9 cellular contexts compared by ENCODE assay signal in the genomic region with DNA sequence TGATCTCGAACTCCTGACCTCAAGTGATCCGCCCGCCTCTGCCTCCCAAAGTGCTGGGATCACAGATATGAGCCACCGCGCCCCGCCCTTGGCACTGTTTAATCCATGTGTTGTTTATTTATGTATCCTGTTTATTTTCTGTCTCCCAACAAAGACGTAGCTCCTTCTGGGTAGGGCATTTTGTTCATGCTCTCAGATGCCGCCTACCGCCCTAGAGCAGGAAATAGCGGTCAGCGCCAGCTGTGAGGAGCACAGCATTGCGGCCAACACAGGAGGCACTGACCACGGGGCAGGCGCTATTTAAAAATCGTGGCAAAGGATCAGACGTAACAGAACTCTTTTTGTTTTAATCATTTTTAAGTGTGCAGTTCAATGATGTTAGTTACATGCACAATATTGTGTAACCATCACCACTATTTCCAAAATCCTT. TPM values are rescaled to one million over a fixed set of nuclear protein-coding genes. Genes with fewer than 3 reads are reported as not detected.
DNase-seq lines count a peak whose midpoint lies in the region; ATAC-seq and TF ChIP-seq lines count a peak whose summit lies in the region.
"Not testable (repeated sequence)": the region's sequence is repeated elsewhere in the genome, so short reads cannot be mapped to it uniquely, and the experiment has no call there.
"Had no signal": no experiment of that assay in that cellular context is flagged by ENCODE, and none has a peak within 500 bp of the region (broad histone marks: within the 10 kb centered on the region; RNA-seq: fewer than 3 reads in every experiment).

No MANE protein-coding gene starts in this region.

- H3K27me3 Mint-ChIP-seq in GM23338 (ENCODE audit: insufficient read depth, low read depth, poor library complexity) = not testable (repeated sequence)

- peaks cover 28% of the 10 kb centered on the region for H3K9me3 Mint-ChIP-seq in GM23338

- not testable (repeated sequence) for H3K27ac ChIP-seq in GM23338 (ENCODE audit: low read depth); osteoblast (ENCODE audit: low read depth, low read length)

- not testable (repeated sequence) for H4K20me1 ChIP-seq in GM23338 (replicated peaks; ENCODE audit: insufficient read depth); osteoblast (ENCODE audit: insufficient read depth, low read length)

- H3K4me1 ChIP-seq in GM23338 (ENCODE audit: insufficient read depth) = peaks cover 14% of the 10 kb centered on the region; the same call in 1 of the 2 replicates
- not testable (repeated sequence) for H3K4me1 ChIP-seq in osteoblast (ENCODE audit: insufficient read depth, low read length)

- not testable (repeated sequence) for H3K36me3 ChIP-seq in GM23338 (ENCODE audit: insufficient read depth); osteoblast (ENCODE audit: insufficient read depth, low read length)

- not testable (repeated sequence) for H3K79me2 ChIP-seq in GM23338 (replicated peaks; ENCODE audit: insufficient read depth); osteoblast (ENCODE audit: insufficient read depth, low read length)

- peak; percentile 27 for DNase-seq in GM23338 (ENCODE audit: low spot score)
- DNase-seq in RKO (ENCODE audit: low spot score) = peak; percentile 78
- DNase-seq in activated naive CD4-positive, alpha-beta T cell treated with Interleukin-2 at 50 U/mL for 16 hours = peak; percentile 45
- DNase-seq in Right ventricle myocardium superior = peak; percentile 81
- peak; percentile 90 for DNase-seq in osteoblast (ENCODE audit: insufficient read length, low spot score, missing footprints)

- not testable (repeated sequence) for H3F3A ChIP-seq in GM23338 (replicated peaks; ENCODE audit: low read depth)

- ATAC-seq in GM23338 = peak; percentile 51; the same call in 2 of the 3 replicates
- peak; percentile 39 for ATAC-seq in HG03571 (IDR thresholded peaks at IDR 0.05; ENCODE audit: unreplicated experiment)
- ATAC-seq in Right ventricle myocardium superior (ENCODE audit: poor library complexity) = peak; percentile 83

- H3K27ac Mint-ChIP-seq in GM23338 = not testable (repeated sequence)

- peak overlapping the region; percentile 13; the same call in 1 of the 2 replicates for H3K4me2 ChIP-seq in GM23338
- H3K4me2 ChIP-seq in osteoblast (ENCODE audit: insufficient read depth, low read length) = peak overlapping the region; percentile 25

- intact Hi-C loops in Right ventricle myocardium superior (cut with DNase I) = not testable (repeated sequence)

- H3K4me3 ChIP-seq in GM23338 = not testable (repeated sequence)
- H3K4me3 ChIP-seq in osteoblast (ENCODE audit: insufficient read depth, low read length) = peak overlapping the region; percentile 4

- not testable (repeated sequence) for H3K9me3 ChIP-seq in osteoblast (ENCODE audit: low read depth, low read length)

- peak; percentile 8 for TF ChIP-seq POLR2A in GM15510 (IDR thresholded peaks at IDR 0.05; ENCODE audit: borderline replicate concordance, extremely low read depth, insufficient read length)

- H3K36me3 Mint-ChIP-seq in GM23338 (ENCODE audit: low read depth) = peaks cover 14% of the 10 kb centered on the region; the same call in 2 of the 3 replicates

- H3K27me3 ChIP-seq in GM23338 (ENCODE audit: insufficient read depth); osteoblast (ENCODE audit: insufficient read depth, low read length): not testable (repeated sequence)

- not testable (repeated sequence) for H3K9me2 ChIP-seq in GM23338 (ENCODE audit: insufficient read depth)

- peaks cover 16% of the 10 kb centered on the region for H3K4me1 Mint-ChIP-seq in GM23338

- peak overlapping the region; percentile 11; the same call in 1 of the 2 replicates for H2AFZ ChIP-seq in GM23338
- not testable (repeated sequence) for H2AFZ ChIP-seq in osteoblast (ENCODE audit: low read length)

- TF ChIP-seq CTCF in GM23338 (conservative IDR thresholded peaks at IDR 0.05; ENCODE audit: low read depth in 2 of 2); osteoblast (IDR thresholded peaks at IDR 0.05; ENCODE audit: extremely low read depth, low read depth, low read length): not testable (repeated sequence)

- H3K4me3 Mint-ChIP-seq in GM23338 = not testable (repeated sequence)

RNA-seq across cellular contexts. Expression of a gene that starts 9.5 kb away (rescaled TPM):
- 0.73 TPM in 1 of 2 replicates, not detected in the other for total RNA-seq in GM23338 (2014; rRNA removed; shearing (Covaris generic))
- 0.15 TPM in 1 of 2 replicates, not detected in the other for polyA plus RNA-seq in GM23338 (2016; fragmentation: Nextera tagmentation; extraction: Ambion mirVana)
- total RNA-seq in Right ventricle myocardium superior = 0.11 TPM
- not detected in 2 replicates for total RNA-seq in osteoblast
- total RNA-seq: neural crest cell had no signal

RNA-seq across cellular contexts. Expression of a gene that starts 20.2 kb away (rescaled TPM):
- 45.4 and 55.8 TPM in 2 replicates for total RNA-seq in GM23338 (2014; rRNA removed; shearing (Covaris generic))
- 18.1 and 24.9 TPM in 2 replicates for polyA plus RNA-seq in GM23338 (2016; fragmentation: Nextera tagmentation; extraction: Ambion mirVana)
- 6.1 TPM for total RNA-seq in Right ventricle myocardium superior
- 7.7 and 8.7 TPM in 2 replicates for total RNA-seq in osteoblast

RNA-seq across cellular contexts. Expression of a gene that starts 30.6 kb away (rescaled TPM):
- total RNA-seq in GM23338 (2014; rRNA removed; shearing (Covaris generic)) = not detected in 2 replicates
- 0.42 TPM in 1 of 2 replicates, not detected in the other for polyA plus RNA-seq in GM23338 (2016; fragmentation: Nextera tagmentation; extraction: Ambion mirVana)
- total RNA-seq in Right ventricle myocardium superior = not detected
- not detected in 2 replicates for total RNA-seq in osteoblast
- total RNA-seq: cardiac septum, neural crest cell had no signal

RNA-seq across cellular contexts. Expression of a gene that starts 32.0 kb away (rescaled TPM):
- 99.9 and 111 TPM in 2 replicates for total RNA-seq in GM23338 (2014; rRNA removed; shearing (Covaris generic))
- polyA plus RNA-seq in GM23338 (2016; fragmentation: Nextera tagmentation; extraction: Ambion mirVana) = 114 and 116 TPM in 2 replicates
- total RNA-seq in Right ventricle myocardium superior (93.4 TPM), osteoblast (110 and 117 TPM in 2 replicates)

RNA-seq across cellular contexts. Expression of a gene that starts 32.6 kb away (rescaled TPM):
- 5.2 and 7.0 TPM in 2 replicates for total RNA-seq in GM23338 (2014; rRNA removed; shearing (Covaris generic))
- polyA plus RNA-seq in GM23338 (2016; fragmentation: Nextera tagmentation; extraction: Ambion mirVana) = 8.9 and 11.4 TPM in 2 replicates
- total RNA-seq in Right ventricle myocardium superior = 42.6 TPM
- total RNA-seq in osteoblast = 10.9 and 11.2 TPM in 2 replicates

Comparison
In these comparisons a context has a peak if more than half of its experiments do, and no peak if none do; other contexts are left out.
1. DNase-seq: peak in every context shown above with its lines; median percentile 90 in osteoblast; 81 in Right ventricle myocardium superior; 78 in RKO; 45 in activated naive CD4-positive, alpha-beta T cell treated with Interleukin-2 at 50 U/mL for 16 hours; 27 in GM23338.